31 cellular contexts compared by ENCODE assay signal in genomic region chr7:10568891-10569290, GRCh38.
DNase-seq lines count a peak whose midpoint lies in the region; ATAC-seq, FAIRE-seq and TF ChIP-seq lines count a peak whose summit lies in the region.
"Had no signal": no experiment of that assay in that cellular context is flagged by ENCODE, and none has a peak within 500 bp of the region (broad histone marks: within the 10 kb centered on the region; RNA-seq: fewer than 3 reads in every experiment).

No MANE protein-coding gene starts in this region.

- in situ Hi-C loops in K562 (cut with MboI), result no loop called here

- TF ChIP-seq EP300 in K562 (IDR thresholded peaks at IDR 0.05; ENCODE audit: low read length), result no peak

- no peaks in the 10 kb centered on the region for H3K27me3 ChIP-seq in Loucy (ENCODE audit: insufficient read depth, low read length, poor library complexity, severe bottlenecking)
- no peaks in the 10 kb centered on the region for H3K27me3 ChIP-seq in K562 (ENCODE audit: control insufficient read depth in 2 of 2, insufficient read depth in 2 of 2, low read length in 2 of 2)
- H3K27me3 ChIP-seq: BE2C; BLaER1; BLaER1 treated with 17β-estradiol and CSF1 and Interleukin-3, amounts not matched to agents 10 nM and 100 nM had no signal

- TF ChIP-seq POLR2A in K562 (conservative IDR thresholded peaks at IDR 0.05), result no peak

- H3K4me3 ChIP-seq in Loucy (ENCODE audit: low read length, poor library complexity, severe bottlenecking), result no peak overlapping the region
- no peak overlapping the region for H3K4me3 ChIP-seq in K562
- H3K4me3 ChIP-seq: A549; BLaER1; BLaER1 treated with 17β-estradiol and CSF1 and Interleukin-3, amounts not matched to agents 10 nM and 100 nM had no signal

- H3K9ac ChIP-seq in Loucy (ENCODE audit: low read depth, low read length, poor library complexity, severe bottlenecking) (no peak overlapping the region), K562 (ENCODE audit: insufficient read depth in 1 of 2, low read depth in 2 of 2, low read length in 2 of 2) (no peak overlapping the region)
- H3K9ac ChIP-seq: BLaER1; BLaER1 treated with 17β-estradiol and CSF1 and Interleukin-3, amounts not matched to agents 10 nM and 100 nM had no signal

- intact Hi-C loops in K562 (cut with micrococcal nuclease), result no loop called here

- no TSS peak for BruUV-seq in K562 (replicated peaks; lab: Mats Ljungman, UMichigan)

- no peak for FAIRE-seq in K562 (lab: Jason Lieb, UNC)
- FAIRE-seq: A204.1, A549, D721Med had no signal

- TF ChIP-seq RAD21 in K562 (CRISPR knock-in tag; conservative IDR thresholded peaks at IDR 0.05 in 1 of 2, IDR thresholded peaks at IDR 0.05 in 1 of 2), result no peak

- H3K9me2 ChIP-seq in Loucy (replicated peaks; ENCODE audit: low read depth, low read length), result no peaks in the 10 kb centered on the region

- ATAC-seq in K562, result no peak
- ATAC-seq: A549; CD8-positive, alpha-beta T cell had no signal

- H4K20me1 ChIP-seq in Loucy (ENCODE audit: insufficient read depth, low read length, poor library complexity, severe bottlenecking), result no peaks in the 10 kb centered on the region
- H4K20me1 ChIP-seq in K562 (replicated peaks; ENCODE audit: control insufficient read depth, insufficient read depth, low read length), result no peaks in the 10 kb centered on the region
- H4K20me1 ChIP-seq: BLaER1; BLaER1 treated with 17β-estradiol and CSF1 and Interleukin-3, amounts not matched to agents 10 nM and 100 nM had no signal

- no peaks in the 10 kb centered on the region for H3F3A ChIP-seq in Loucy (ENCODE audit: low read depth)

- CTCF ChIA-PET in K562 (lab: Yijun Ruan, JAX; ENCODE audit: low intra/inter-chr PET ratio), result no interaction called here

- H3K4me2 ChIP-seq in Loucy (ENCODE audit: low read depth, low read length, poor library complexity, severe bottlenecking), result no peak overlapping the region
- no peak overlapping the region for H3K4me2 ChIP-seq in K562 (ENCODE audit: insufficient read depth, low read length)
- H3K4me2 ChIP-seq: A549 had no signal

- no peak for DNase-seq in K562 (ENCODE audit: extremely low read depth in 1 of 4, low spot score in 3 of 4)
- DNase-seq in retina, result no peak
- DNase-seq in GM19238 (ENCODE audit: insufficient read length, low spot score), result no peak
- DNase-seq: 8988T; ACHN; AML-193; BE2C; C1 segment of cervical spinal cord; Caco-2; Calu3; CD4-positive, alpha-beta memory T cell; CD4-positive, alpha-beta T cell; CD4-positive, CD25-positive, alpha-beta regulatory T cell; CD8-positive, alpha-beta memory T cell; CD8-positive, alpha-beta T cell; COR-L47; DMS 273 treated with DMSO at 0.1 percent for 48 hours; DMS153; DMS53; DMS79; DMS79 treated with DMSO at 0.1 percent for 48 hours; DND-41; EL had no signal

- H3K36me3 ChIP-seq in Loucy (ENCODE audit: insufficient read depth, low read length) (no peaks in the 10 kb centered on the region), K562 (ENCODE audit: control insufficient read depth, insufficient read depth, low read length) (no peaks in the 10 kb centered on the region)
- H3K36me3 ChIP-seq: BE2C; BLaER1; BLaER1 treated with 17β-estradiol and CSF1 and Interleukin-3, amounts not matched to agents 10 nM and 100 nM had no signal

- H2AFZ ChIP-seq in Loucy (ENCODE audit: low read length) (0 out of 2 replicates have a peak overlapping the region, but pooled peaks have one; percentile 14), K562 (ENCODE audit: low read depth, low read length) (no peak overlapping the region)

- POLR2A ChIA-PET in K562 (lab: Yijun Ruan, JAX), result no interaction called here

- H3K4me1 ChIP-seq in Loucy (ENCODE audit: insufficient read depth, low read length, poor library complexity, severe bottlenecking) (peaks cover 23% of the 10 kb centered on the region), K562 (replicated peaks in 1 of 2; ENCODE audit: control insufficient read depth in 2 of 2, insufficient read depth in 2 of 2, low read length in 2 of 2) (no peaks in the 10 kb centered on the region; a peak in 2 of 5 replicates)
- H3K4me1 ChIP-seq: A549, BE2C, Caco-2 had no signal

- H3K9me1 ChIP-seq in K562 (ENCODE audit: control insufficient read depth, insufficient read depth, low read length), result no peaks in the 10 kb centered on the region

- no peak for TF ChIP-seq CTCF in Loucy (conservative IDR thresholded peaks at IDR 0.05; ENCODE audit: low read length)
- TF ChIP-seq CTCF in K562 (IDR thresholded peaks at IDR 0.05 in 2 of 3, conservative IDR thresholded peaks at IDR 0.05 in 1 of 3; ENCODE audit: insufficient read depth in 2 of 3, low read depth in 1 of 3, low read length in 3 of 3), result no peak

- no peak overlapping the region for H3K27ac ChIP-seq in K562 (ENCODE audit: extremely low read depth, low read depth, low read length)
- H3K27ac ChIP-seq: 22Rv1; A549; BLaER1; BLaER1 treated with 17β-estradiol and CSF1 and Interleukin-3, amounts not matched to agents 10 nM and 100 nM; C4-2B had no signal

- H3K79me2 ChIP-seq in Loucy (ENCODE audit: insufficient read depth, low read length), result no peaks in the 10 kb centered on the region
- H3K79me2 ChIP-seq in K562 (ENCODE audit: control insufficient read depth, insufficient read depth, low read length), result peaks cover 14% of the 10 kb centered on the region; the same call in 2 of the 3 replicates

- H3K9me3 ChIP-seq in Loucy (ENCODE audit: insufficient read depth, low read depth, low read length), result no peaks in the 10 kb centered on the region
- H3K9me3 ChIP-seq in K562 (replicated peaks; ENCODE audit: control insufficient read depth, insufficient read depth, low read depth, low read length), result no peaks in the 10 kb centered on the region
- H3K9me3 ChIP-seq: A549; BE2C; BLaER1; BLaER1 treated with 17β-estradiol and CSF1 and Interleukin-3, amounts not matched to agents 10 nM and 100 nM; Caco-2 had no signal

TF ChIP-seq in K562, 482 proteins besides CTCF, POLR2A, EP300 and RAD21:
- TF ChIP-seq HOMEZ (CRISPR knock-in tag; IDR thresholded peaks at IDR 0.05) (no peak), NUFIP1 (IDR thresholded peaks at IDR 0.05; ENCODE audit: partially characterized antibody) (no peak)
- TF ChIP-seq, protein P1, sequence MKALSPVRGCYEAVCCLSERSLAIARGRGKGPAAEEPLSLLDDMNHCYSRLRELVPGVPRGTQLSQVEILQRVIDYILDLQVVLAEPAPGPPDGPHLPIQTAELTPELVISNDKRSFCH (CRISPR knock-in tag; IDR thresholded peaks at IDR 0.05), result no peak
- TF ChIP-seq, protein P1 (tag; IDR thresholded peaks at IDR 0.05), result peak; percentile 66; the same call in 1 of the 2 replicates
